In genomic region chr9:13431137-13431536, GRCh38 we compare ENCODE assay signal across 24 cellular contexts.
DNase-seq lines count a peak whose midpoint lies in the region; ATAC-seq and TF ChIP-seq lines count a peak whose summit lies in the region.
"Had no signal": no experiment of that assay in that cellular context is flagged by ENCODE, and none has a peak within 500 bp of the region (broad histone marks: within the 10 kb centered on the region; RNA-seq: fewer than 3 reads in every experiment).

No MANE protein-coding gene starts in this region.

- H3K27ac ChIP-seq in A673 (ENCODE audit: low read depth, low read length, poor library complexity, severe bottlenecking) (no peak overlapping the region), HEK293 (ENCODE audit: extremely low read depth, low read depth, low read length) (no peak overlapping the region)
- H3K27ac ChIP-seq: adrenal gland, epithelial cell of prostate, KMS-11, Peyer's patch, stomach had no signal

- ATAC-seq in HG02884 (IDR thresholded peaks at IDR 0.05; ENCODE audit: unreplicated experiment) (no peak), GM21528 (IDR thresholded peaks at IDR 0.05; ENCODE audit: low FRiP score, unreplicated experiment) (no peak)
- ATAC-seq: left colon had no signal

- peak overlapping the region; percentile 50 to 92 (median 91) for H3K27ac Mint-ChIP-seq in brain
- H3K27ac Mint-ChIP-seq: CD4-positive, CD25-positive, alpha-beta regulatory T cell; type B pancreatic cell had no signal

- POLR2A ChIA-PET in A673 (lab: Charles Lee; ENCODE audit: low non-redundant PET) (no interaction called here), HEK293 (lab: Yijun Ruan, JAX) (no interaction called here)

- H3K4me1 Mint-ChIP-seq in brain: peaks cover 51% of the 10 kb centered on the region
- H3K4me1 Mint-ChIP-seq: CD4-positive, CD25-positive, alpha-beta regulatory T cell had no signal

- CTCF ChIA-PET in A673 (lab: Charles Lee): no interaction called here
- CTCF ChIA-PET in HEK293 (lab: Yijun Ruan, JAX): interaction anchor here (0.6 to 4.6 kb wide), 3 partner anchors 922 to 1006 kb away, joined by 4 to 38 read pairs (median 4); no protein-coding TSS in a partner anchor

- DNase-seq in A673 (ENCODE audit: low spot score): peak; percentile 52
- peak; percentile 65 for DNase-seq in medulla oblongata (ENCODE audit: extremely low spot score)
- no peak for DNase-seq in activated T-cell treated with anti-CD3 and anti-CD28 coated beads, Interleukin-2, amount 50 U/mL, for 1 hour
- DNase-seq in NK-92 treated with Interleukin-12 subunit alpha and Interleukin-12 subunit beta, amount 100 ng/mL, for 24 hours (lab: John Stamatoyannopoulos, UW): no peak
- DNase-seq: activated CD8-positive, alpha-beta memory T cell treated with anti-CD3 and anti-CD28 coated beads, Interleukin-2, amount 50 U/mL, for 48 hours; activated effector memory CD4-positive, alpha-beta T cell treated with anti-CD3 and anti-CD28 coated beads, Interleukin-2, amount 50 U/mL, for 16 hours; adrenal gland; CD4-positive, CD25-positive, alpha-beta regulatory T cell; dermis blood vessel endothelial cell; foreskin fibroblast; GDM1; left colon; NCI-H2029 treated with DMSO at 0.1 percent for 48 hours; Peyer's patch; stimulated activated CD4-positive, alpha-beta T cell treated with anti-CD3 and anti-CD28 coated beads, Interleukin-12 subunit alpha, Interleukin-12 subunit beta, amount 100 ng/mL, for 4 hours; stomach; T-helper 2 cell had no signal

- no peaks in the 10 kb centered on the region for H3K36me3 ChIP-seq in A673 (ENCODE audit: insufficient read depth, low read length, poor library complexity, severe bottlenecking)
- no peaks in the 10 kb centered on the region for H3K36me3 ChIP-seq in HEK293 (ENCODE audit: control insufficient read depth in 2 of 2, insufficient read depth in 1 of 2, low read length in 2 of 2)
- H3K36me3 ChIP-seq: adrenal gland, Peyer's patch, stomach had no signal

- H3K9me3 ChIP-seq in A673 (ENCODE audit: low read depth, low read length, poor library complexity, severe bottlenecking) (no peaks in the 10 kb centered on the region), HEK293 (ENCODE audit: control insufficient read depth, insufficient read depth, low read depth, low read length) (no peaks in the 10 kb centered on the region)
- H3K9me3 ChIP-seq: adrenal gland, Peyer's patch, stomach had no signal

- H3K4me3 Mint-ChIP-seq in brain: peak overlapping the region in 4 of 5 experiments; percentile 60 to 78 (median 74)
- H3K4me3 Mint-ChIP-seq: CD4-positive, CD25-positive, alpha-beta regulatory T cell; type B pancreatic cell had no signal

- no TSS peak for BruUV-seq in A673 (replicated peaks; lab: Mats Ljungman, UMichigan)

- no peak overlapping the region for H3K4me3 ChIP-seq in A673 (ENCODE audit: low read depth, low read length, poor library complexity, severe bottlenecking)
- H3K4me3 ChIP-seq in HEK293 (ENCODE audit: low read depth, low read length): no peak overlapping the region
- H3K4me3 ChIP-seq: adrenal gland, Peyer's patch, stomach had no signal

- no peaks in the 10 kb centered on the region for H3K36me3 Mint-ChIP-seq in brain
- H3K36me3 Mint-ChIP-seq: CD4-positive, CD25-positive, alpha-beta regulatory T cell; type B pancreatic cell had no signal

- H3K4me1 ChIP-seq in A673 (ENCODE audit: insufficient read depth, low read length, poor library complexity, severe bottlenecking) (peaks cover 23% of the 10 kb centered on the region), HEK293 (ENCODE audit: control insufficient read depth, insufficient read depth, low read length) (peaks cover 7% of the 10 kb centered on the region; the same call in 1 of the 2 replicates)
- H3K4me1 ChIP-seq: adrenal gland, Peyer's patch had no signal

- peaks cover 0 to 3% (median 0%) of the 10 kb centered on the region in 5 experiments for H3K9me3 Mint-ChIP-seq in brain
- H3K9me3 Mint-ChIP-seq: type B pancreatic cell had no signal

- no peaks in the 10 kb centered on the region for H3K27me3 Mint-ChIP-seq in brain
- H3K27me3 Mint-ChIP-seq: CD4-positive, CD25-positive, alpha-beta regulatory T cell; type B pancreatic cell had no signal

- intact Hi-C loops in A673 (cut with micrococcal nuclease; ENCODE audit: unreplicated experiment): no loop called here

- H3K27me3 ChIP-seq in A673 (replicated peaks; ENCODE audit: insufficient read depth, low read depth, low read length, poor library complexity): no peaks in the 10 kb centered on the region
- H3K27me3 ChIP-seq: adrenal gland, Peyer's patch, stomach had no signal

- no peak for TF ChIP-seq CTCF in A673 (conservative IDR thresholded peaks at IDR 0.05; ENCODE audit: low read depth, low read length)
- no peak for TF ChIP-seq CTCF in HEK293 (tag by site-specific recombination; IDR thresholded peaks at IDR 0.05)
- no peak for TF ChIP-seq CTCF in brain (conservative IDR thresholded peaks at IDR 0.05)

TF ChIP-seq in HEK293, 187 proteins besides CTCF, POLR2A, EP300 and RAD21:
- TF ChIP-seq ZNF747 (tag by site-specific recombination; IDR thresholded peaks at IDR 0.05) (no peak), ZSCAN4 (tag by site-specific recombination; IDR thresholded peaks at IDR 0.05) (peak; percentile 72), ZNF335 (tag by site-specific recombination; conservative IDR thresholded peaks at IDR 0.05) (peak; percentile 85; the same call in 1 of the 2 replicates)
TF ChIP-seq in HEK293: peak in this region for 2.

Comparison
In these comparisons a context has a peak if more than half of its experiments do, and no peak if none do; other contexts are left out.
1. DNase-seq: peak in A673 (single experiment) and medulla oblongata (single experiment); none in activated T-cell treated with anti-CD3 and anti-CD28 coated beads, Interleukin-2, amount 50 U/mL, for 1 hour (single experiment) and NK-92 treated with Interleukin-12 subunit alpha and Interleukin-12 subunit beta, amount 100 ng/mL, for 24 hours (single experiment).